16 cellular contexts compared by ENCODE assay signal in the genomic region with DNA sequence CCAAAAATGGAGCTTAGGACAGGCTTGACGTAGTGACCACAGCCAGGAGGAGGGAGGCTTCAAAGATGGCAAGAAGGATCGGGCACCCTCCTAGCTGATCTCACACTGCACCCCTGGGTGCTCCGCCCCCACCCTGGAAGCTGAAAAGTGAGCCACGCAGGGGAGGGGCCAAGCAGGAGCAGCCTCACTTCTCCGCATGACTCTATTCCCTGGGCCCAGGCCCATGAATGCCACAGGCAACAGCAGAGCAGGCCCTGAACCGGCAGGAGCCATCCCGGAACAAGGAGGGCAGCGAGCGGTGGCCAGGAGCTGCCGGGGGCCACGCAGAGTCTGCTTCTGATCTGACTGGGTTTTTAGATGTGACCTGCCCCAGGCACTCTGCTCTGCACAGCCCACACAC. TPM values are rescaled to one million over a fixed set of nuclear protein-coding genes. Genes with fewer than 3 reads are reported as not detected.
DNase-seq lines count a peak whose midpoint lies in the region; ATAC-seq and TF ChIP-seq lines count a peak whose summit lies in the region.
"Had no signal": no experiment of that assay in that cellular context is flagged by ENCODE, and none has a peak within 500 bp of the region (broad histone marks: within the 10 kb centered on the region; RNA-seq: fewer than 3 reads in every experiment).

No MANE protein-coding gene starts in this region.

- TF ChIP-seq CTCF in right atrium auricular region (IDR thresholded peaks at IDR 0.05): no peak

- peaks cover 0 to 20% of the 10 kb centered on the region in 2 donors for H3K4me1 ChIP-seq in right atrium auricular region

- H3K4me1 Mint-ChIP-seq in activated CD4-positive, alpha-beta T cell treated with anti-CD3 and anti-CD28 coated beads, Interleukin-2, amount 10 ng/mL, durations not matched to agents 24 days and 14 days: peaks cover 44% of the 10 kb centered on the region
- peaks cover 57% of the 10 kb centered on the region for H3K4me1 Mint-ChIP-seq in activated naive CD8-positive, alpha-beta T cell treated with anti-CD3 and anti-CD28 coated beads, Interleukin-2, amount 50 U/mL, for 24 hours
- H3K4me1 Mint-ChIP-seq in memory B cell: peaks cover 52% of the 10 kb centered on the region

- no peaks in the 10 kb centered on the region for H3K9me3 ChIP-seq in right atrium auricular region

- no peak for DNase-seq in activated CD4-positive, alpha-beta T cell treated with anti-CD3 and anti-CD28 coated beads, Interleukin-2, amount 10 ng/mL, durations not matched to agents 24 days and 14 days
- no peak for DNase-seq in activated CD4-positive, alpha-beta T cell treated with anti-CD3 and anti-CD28 coated beads, Interleukin-2, amount 50 U/mL, for 4 hours
- no peak for DNase-seq in activated naive CD8-positive, alpha-beta T cell treated with anti-CD3 and anti-CD28 coated beads, Interleukin-2, amount 50 U/mL, for 24 hours
- DNase-seq in memory B cell (ENCODE audit: low spot score in 2 of 2) (no peak), right atrium auricular region (ENCODE audit: low spot score) (no peak), dermis blood vessel endothelial cell (no peak)
- DNase-seq: activated CD4-positive, alpha-beta T cell treated with anti-CD3 and anti-CD28 coated beads, Interleukin-2, amount 50 U/mL, for 1 hour; NCI-H1417; NCI-H2227 treated with DMSO at 0.1 percent for 48 hours; Right ventricle myocardium superior; stimulated activated naive CD4-positive, alpha-beta T cell; T1000 had no signal

- no peaks in the 10 kb centered on the region for H3K27me3 Mint-ChIP-seq in activated CD4-positive, alpha-beta T cell treated with anti-CD3 and anti-CD28 coated beads, Interleukin-2, amount 10 ng/mL, durations not matched to agents 24 days and 14 days
- no peaks in the 10 kb centered on the region for H3K27me3 Mint-ChIP-seq in activated naive CD8-positive, alpha-beta T cell treated with anti-CD3 and anti-CD28 coated beads, Interleukin-2, amount 50 U/mL, for 24 hours
- no peaks in the 10 kb centered on the region for H3K27me3 Mint-ChIP-seq in memory B cell

- no peak overlapping the region for H3K4me3 ChIP-seq in right atrium auricular region
- H3K4me3 ChIP-seq: lung had no signal

- peaks cover 7% of the 10 kb centered on the region for H3K36me3 Mint-ChIP-seq in activated CD4-positive, alpha-beta T cell treated with anti-CD3 and anti-CD28 coated beads, Interleukin-2, amount 10 ng/mL, durations not matched to agents 24 days and 14 days (ENCODE audit: low read depth)
- no peaks in the 10 kb centered on the region for H3K36me3 Mint-ChIP-seq in activated naive CD8-positive, alpha-beta T cell treated with anti-CD3 and anti-CD28 coated beads, Interleukin-2, amount 50 U/mL, for 24 hours (ENCODE audit: low read depth)
- peaks cover 7% of the 10 kb centered on the region for H3K36me3 Mint-ChIP-seq in memory B cell

- H3K27ac Mint-ChIP-seq in activated CD4-positive, alpha-beta T cell treated with anti-CD3 and anti-CD28 coated beads, Interleukin-2, amount 10 ng/mL, durations not matched to agents 24 days and 14 days: peak overlapping the region; percentile 52
- H3K27ac Mint-ChIP-seq in activated naive CD8-positive, alpha-beta T cell treated with anti-CD3 and anti-CD28 coated beads, Interleukin-2, amount 50 U/mL, for 24 hours: peak overlapping the region; percentile 39
- H3K27ac Mint-ChIP-seq in memory B cell: peak overlapping the region; percentile 97
- H3K27ac Mint-ChIP-seq: activated T-helper 2 cell treated with anti-CD3 and anti-CD28 coated beads, Interferon-gamma antibody, Interleukin-2, Interleukin-4, amounts not matched to agents 10 μg/mL and 5 μg/mL and 100 μg/mL, durations not matched to agents 14 hours and 24 hours and 36 hours had no signal

- peak overlapping the region; percentile 99 for H3K27ac ChIP-seq in temporal lobe (ENCODE audit: low read depth, low read length)
- no peak overlapping the region for H3K27ac ChIP-seq in right atrium auricular region

- no peak overlapping the region for H3K4me3 Mint-ChIP-seq in activated CD4-positive, alpha-beta T cell treated with anti-CD3 and anti-CD28 coated beads, Interleukin-2, amount 10 ng/mL, durations not matched to agents 24 days and 14 days
- no peak overlapping the region for H3K4me3 Mint-ChIP-seq in activated naive CD8-positive, alpha-beta T cell treated with anti-CD3 and anti-CD28 coated beads, Interleukin-2, amount 50 U/mL, for 24 hours
- no peak overlapping the region for H3K4me3 Mint-ChIP-seq in memory B cell

- intact Hi-C loops in activated CD4-positive, alpha-beta T cell treated with anti-CD3 and anti-CD28 coated beads, Interleukin-2, amount 10 ng/mL, durations not matched to agents 24 days and 14 days (cut with micrococcal nuclease): loop anchor here (10.0 kb wide), 1 partner anchor 98 kb away; no protein-coding TSS in a partner anchor

- H3K27me3 ChIP-seq in right atrium auricular region: no peaks in the 10 kb centered on the region

- no peaks in the 10 kb centered on the region for H3K36me3 ChIP-seq in right atrium auricular region

- no peak for ATAC-seq in activated naive CD8-positive, alpha-beta T cell treated with anti-CD3 and anti-CD28 coated beads, Interleukin-2, amount 50 U/mL, for 24 hours
- ATAC-seq in memory B cell (ENCODE audit: low read depth): no peak
- no peak for ATAC-seq in HG02759 (IDR thresholded peaks at IDR 0.05; ENCODE audit: unreplicated experiment)

- no peaks in the 10 kb centered on the region for H3K9me3 Mint-ChIP-seq in activated CD4-positive, alpha-beta T cell treated with anti-CD3 and anti-CD28 coated beads, Interleukin-2, amount 10 ng/mL, durations not matched to agents 24 days and 14 days
- no peaks in the 10 kb centered on the region for H3K9me3 Mint-ChIP-seq in activated naive CD8-positive, alpha-beta T cell treated with anti-CD3 and anti-CD28 coated beads, Interleukin-2, amount 50 U/mL, for 24 hours
- no peaks in the 10 kb centered on the region for H3K9me3 Mint-ChIP-seq in memory B cell
- H3K9me3 Mint-ChIP-seq: activated T-helper 2 cell treated with anti-CD3 and anti-CD28 coated beads, Interferon-gamma antibody, Interleukin-2, Interleukin-4, amounts not matched to agents 10 μg/mL and 5 μg/mL and 100 μg/mL, durations not matched to agents 14 hours and 24 hours and 36 hours had no signal

RNA-seq across cellular contexts. Expression of a gene that starts 30.0 kb away (rescaled TPM):
- total RNA-seq in activated CD4-positive, alpha-beta T cell treated with anti-CD3 and anti-CD28 coated beads, Interleukin-2, amount 10 ng/mL, durations not matched to agents 24 days and 14 days: 38.3 and 39.7 TPM in 2 replicates
- 42.8 TPM for total RNA-seq in temporal lobe
- 10 to 100 TPM in 1 of 2 donors, 1 to 10 TPM in 1; 7.6 to 15.3 TPM for total RNA-seq in right atrium auricular region
- total RNA-seq in dermis blood vessel endothelial cell: 34.4 and 49.0 TPM in 2 replicates

Comparison
In these comparisons a context has a peak if more than half of its experiments do, and no peak if none do; other contexts are left out.
1. H3K27ac Mint-ChIP-seq: peak in every context shown above with its lines; median percentile 97 in memory B cell; 52 in activated CD4-positive, alpha-beta T cell treated with anti-CD3 and anti-CD28 coated beads, Interleukin-2, amount 10 ng/mL, durations not matched to agents 24 days and 14 days; 39 in activated naive CD8-positive, alpha-beta T cell treated with anti-CD3 and anti-CD28 coated beads, Interleukin-2, amount 50 U/mL, for 24 hours.